Comparison of ENCODE assay signal across 18 cellular contexts in genomic region chr13:27014406-27015359, GRCh38.
A peak's percentile ranks its signal among the peaks of the same experiment; 100 is the strongest.
DNase-seq lines count a peak whose midpoint lies in the region; ATAC-seq and TF ChIP-seq lines count a peak whose summit lies in the region.
"Had no signal": no experiment of that assay in that cellular context is flagged by ENCODE, and none has a peak within 500 bp of the region (broad histone marks: within the 10 kb centered on the region; RNA-seq: fewer than 3 reads in every experiment).

No MANE protein-coding gene starts in this region.

- DNase-seq in ELR (ENCODE audit: low read depth) (peak; percentile 28), HT1080 (ENCODE audit: low read depth) (peak; percentile 30), osteocyte (ENCODE audit: extremely low spot score, unreplicated experiment) (peak; percentile 79), amygdala (lab: John Stamatoyannopoulos, UW) (no peak), NCI-H526 (lab: John Stamatoyannopoulos, UW) (no peak)
- DNase-seq: Calu3; CD4-positive, alpha-beta T cell; DND-41; GF-D8; Karpas-422; MM.1S; NCI-H187 treated with DMSO at 0.1 percent for 48 hours; NCI-H2171; NCI-H82; SHP77 had no signal

- H3K27ac Mint-ChIP-seq in osteocyte (ENCODE audit: unreplicated experiment): no peak overlapping the region
- H3K27ac Mint-ChIP-seq: B cell; CD4-positive, alpha-beta T cell had no signal

- no peaks in the 10 kb centered on the region for H3K36me3 Mint-ChIP-seq in osteocyte (ENCODE audit: unreplicated experiment)

- H3K4me1 Mint-ChIP-seq in osteocyte (ENCODE audit: unreplicated experiment): peaks cover 7% of the 10 kb centered on the region

- TF ChIP-seq CTCF in osteocyte (IDR thresholded peaks at IDR 0.05): no peak

- H3K9me3 Mint-ChIP-seq in osteocyte (ENCODE audit: unreplicated experiment): no peaks in the 10 kb centered on the region
- H3K9me3 Mint-ChIP-seq: CD4-positive, alpha-beta T cell had no signal

- ATAC-seq in esophagus mucosa: peak; percentile 26
- ATAC-seq in GM19324 (IDR thresholded peaks at IDR 0.05; ENCODE audit: low FRiP score, unreplicated experiment): no peak

- H3K4me3 Mint-ChIP-seq in osteocyte (ENCODE audit: unreplicated experiment): no peak overlapping the region
- H3K4me3 Mint-ChIP-seq: B cell; CD4-positive, alpha-beta T cell had no signal

- no peaks in the 10 kb centered on the region for H3K27me3 Mint-ChIP-seq in osteocyte (ENCODE audit: unreplicated experiment)

Comparison
In these comparisons a context has a peak if more than half of its experiments do, and no peak if none do; other contexts are left out.
1. DNase-seq: peak in ELR (single experiment), HT1080 (single experiment) and osteocyte (single experiment); none in amygdala (0 of 56) and NCI-H526 (0 of 2).